In the genomic region with DNA sequence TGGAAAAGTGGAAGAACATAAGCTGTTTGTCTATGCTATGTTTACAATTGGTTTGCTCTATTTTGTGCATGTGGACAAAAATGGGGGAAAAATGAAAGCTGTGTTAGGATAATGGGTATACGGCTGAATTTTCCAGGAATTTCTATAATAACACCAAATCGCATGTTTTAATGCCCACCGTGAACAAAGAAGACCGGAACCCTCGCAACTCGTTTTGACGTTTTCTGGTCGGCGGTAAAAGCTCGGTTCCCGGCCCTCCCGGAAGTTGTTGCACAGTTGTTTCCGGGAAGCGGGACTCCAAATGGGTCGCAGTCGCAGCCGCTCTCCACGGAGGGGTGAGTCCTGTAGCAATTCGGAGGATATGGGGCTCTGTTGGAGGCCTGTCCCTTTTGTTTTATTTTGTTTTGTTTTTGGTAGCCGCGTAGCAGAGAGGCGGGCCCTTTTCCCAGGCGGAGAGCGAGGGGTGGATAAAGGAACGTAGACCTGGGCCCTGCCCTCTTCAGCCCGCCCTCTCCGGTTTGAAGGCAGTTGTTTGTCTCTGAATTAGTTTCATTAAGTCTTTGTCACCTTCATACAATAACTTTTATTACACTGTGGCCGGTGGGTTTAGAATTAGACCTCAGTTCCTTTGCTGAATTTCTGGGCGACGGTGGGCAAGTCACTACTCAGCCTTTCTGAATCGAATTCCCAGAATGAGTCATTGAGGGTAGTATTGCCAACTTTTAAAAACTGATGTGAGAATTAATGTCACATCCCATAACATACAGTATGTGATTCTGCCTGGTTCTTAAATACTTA, we compare ENCODE assay signal across 1 cellular context.
TF ChIP-seq lines count a peak whose summit lies in the region.

A gene with protein sequence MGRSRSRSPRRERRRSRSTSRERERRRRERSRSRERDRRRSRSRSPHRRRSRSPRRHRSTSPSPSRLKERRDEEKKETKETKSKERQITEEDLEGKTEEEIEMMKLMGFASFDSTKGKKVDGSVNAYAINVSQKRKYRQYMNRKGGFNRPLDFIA (plus strand): TSS at position 273 of the 798 bp plus-strand sequence. CDS start 29 bp downstream, at position 302.

TF ChIP-seq in HepG2, 621 proteins besides CTCF, POLR2A, EP300 and RAD21 (continued from another document and continues in another):
- TF ChIP-seq, protein P1, sequence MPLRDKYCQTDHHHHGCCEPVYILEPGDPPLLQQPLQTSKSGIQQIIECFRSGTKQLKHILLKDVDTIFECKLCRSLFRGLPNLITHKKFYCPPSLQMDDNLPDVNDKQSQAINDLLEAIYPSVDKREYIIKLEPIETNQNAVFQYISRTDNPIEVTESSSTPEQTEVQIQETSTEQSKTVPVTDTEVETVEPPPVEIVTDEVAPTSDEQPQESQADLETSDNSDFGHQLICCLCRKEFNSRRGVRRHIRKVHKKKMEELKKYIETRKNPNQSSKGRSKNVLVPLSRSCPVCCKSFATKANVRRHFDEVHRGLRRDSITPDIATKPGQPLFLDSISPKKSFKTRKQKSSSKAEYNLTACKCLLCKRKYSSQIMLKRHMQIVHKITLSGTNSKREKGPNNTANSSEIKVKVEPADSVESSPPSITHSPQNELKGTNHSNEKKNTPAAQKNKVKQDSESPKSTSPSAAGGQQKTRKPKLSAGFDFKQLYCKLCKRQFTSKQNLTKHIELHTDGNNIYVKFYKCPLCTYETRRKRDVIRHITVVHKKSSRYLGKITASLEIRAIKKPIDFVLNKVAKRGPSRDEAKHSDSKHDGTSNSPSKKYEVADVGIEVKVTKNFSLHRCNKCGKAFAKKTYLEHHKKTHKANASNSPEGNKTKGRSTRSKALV (CRISPR knock-in tag; IDR thresholded peaks at IDR 0.05) = peak; percentile 89; the same call in 1 of the 2 replicates
- TF ChIP-seq TP53 (CRISPR knock-in tag; conservative IDR thresholded peaks at IDR 0.05) (peak; percentile 94), HOXD1 (CRISPR knock-in tag; IDR thresholded peaks at IDR 0.05) (peak; percentile 93), SPEN (CRISPR knock-in tag; IDR thresholded peaks at IDR 0.05; ENCODE audit: low read depth) (peak; percentile 84), HNF4G (IDR thresholded peaks at IDR 0.05; ENCODE audit: borderline replicate concordance, low read depth, low read length) (no peak), HNF4G (CRISPR knock-in tag; IDR thresholded peaks at IDR 0.05; ENCODE audit: borderline replicate concordance, low read depth) (peak; percentile 75; the same call in 1 of the 2 replicates), ELF1 (CRISPR knock-in tag; IDR thresholded peaks at IDR 0.05) (peak; percentile 92), AKAP8 (CRISPR knock-in tag; IDR thresholded peaks at IDR 0.05) (no peak), ZNF431 (CRISPR knock-in tag; IDR thresholded peaks at IDR 0.05; ENCODE audit: borderline replicate concordance, low read depth) (no peak), ZNF773 (CRISPR knock-in tag; IDR thresholded peaks at IDR 0.05; ENCODE audit: borderline replicate concordance) (peak; percentile 88), GPN1 (CRISPR knock-in tag; IDR thresholded peaks at IDR 0.05; ENCODE audit: borderline replicate concordance) (peak; percentile 38; the same call in 1 of the 2 replicates), FOXP1 (IDR thresholded peaks at IDR 0.05) (no peak), FOXP1 (CRISPR knock-in tag; IDR thresholded peaks at IDR 0.05) (0 out of 2 replicates have a peak, but pooled peaks have one; percentile 53), TEAD2 (CRISPR knock-in tag; IDR thresholded peaks at IDR 0.05) (0 out of 2 replicates have a peak, but pooled peaks have one; percentile 69), ZNF674 (CRISPR knock-in tag; IDR thresholded peaks at IDR 0.05; ENCODE audit: low read depth) (no peak), ZNF563 (CRISPR knock-in tag; IDR thresholded peaks at IDR 0.05) (peak; percentile 66; the same call in 1 of the 2 replicates), ZNF629 (CRISPR knock-in tag; conservative IDR thresholded peaks at IDR 0.05) (peak; percentile 80), HNRNPUL1 (IDR thresholded peaks at IDR 0.05; ENCODE audit: low read depth, low read length) (no peak), GABPA (IDR thresholded peaks at IDR 0.05; ENCODE audit: low read depth, low read length) (peak; percentile 96), GABPA (CRISPR knock-in tag; IDR thresholded peaks at IDR 0.05; ENCODE audit: low read depth) (peak; percentile 100), CHCHD3 (CRISPR knock-in tag; IDR thresholded peaks at IDR 0.05) (no peak), JUND (CRISPR knock-in tag; IDR thresholded peaks at IDR 0.05) (no peak), ZNF138 (CRISPR knock-in tag; IDR thresholded peaks at IDR 0.05; ENCODE audit: low read depth) (peak; percentile 95), ZNF781 (CRISPR knock-in tag; IDR thresholded peaks at IDR 0.05; ENCODE audit: borderline replicate concordance, not compliant biosample characterization) (peak; percentile 95), ZNF557 (CRISPR knock-in tag; IDR thresholded peaks at IDR 0.05) (peak; percentile 96), PITX1 (CRISPR knock-in tag; IDR thresholded peaks at IDR 0.05) (peak; percentile 78), PAX8 (CRISPR knock-in tag; IDR thresholded peaks at IDR 0.05; ENCODE audit: borderline replicate concordance) (no peak), ZNF44 (CRISPR knock-in tag; IDR thresholded peaks at IDR 0.05) (peak; percentile 90; the same call in 1 of the 2 replicates), ZNF232 (CRISPR knock-in tag; IDR thresholded peaks at IDR 0.05; ENCODE audit: borderline replicate concordance) (peak; percentile 99), KLF6 (CRISPR knock-in tag; IDR thresholded peaks at IDR 0.05) (peak; percentile 99), NFYB (CRISPR knock-in tag; IDR thresholded peaks at IDR 0.05) (peak; percentile 42; the same call in 1 of the 2 replicates), STAG1 (CRISPR knock-in tag; IDR thresholded peaks at IDR 0.05) (no peak; the same call in none of the 2 replicates), HNRNPH1 (optimal IDR thresholded peaks at IDR 0.05; ENCODE audit: low read depth, low read length) (no peak), U2AF1 (optimal IDR thresholded peaks at IDR 0.05; ENCODE audit: low read depth, low read length) (peak; percentile 84), RORA (CRISPR knock-in tag; IDR thresholded peaks at IDR 0.05) (no peak; the same call in 1 of the 2 replicates), ZFP90 (CRISPR knock-in tag; IDR thresholded peaks at IDR 0.05; ENCODE audit: borderline replicate concordance) (peak; percentile 88), MBNL3 (CRISPR knock-in tag; conservative IDR thresholded peaks at IDR 0.05) (0 out of 2 replicates have a peak, but pooled peaks have one; percentile 39), ZNF430 (CRISPR knock-in tag; IDR thresholded peaks at IDR 0.05) (peak; percentile 89), ZNF737 (CRISPR knock-in tag; IDR thresholded peaks at IDR 0.05; ENCODE audit: borderline replicate concordance) (no peak)
- TF ChIP-seq, protein P2, sequence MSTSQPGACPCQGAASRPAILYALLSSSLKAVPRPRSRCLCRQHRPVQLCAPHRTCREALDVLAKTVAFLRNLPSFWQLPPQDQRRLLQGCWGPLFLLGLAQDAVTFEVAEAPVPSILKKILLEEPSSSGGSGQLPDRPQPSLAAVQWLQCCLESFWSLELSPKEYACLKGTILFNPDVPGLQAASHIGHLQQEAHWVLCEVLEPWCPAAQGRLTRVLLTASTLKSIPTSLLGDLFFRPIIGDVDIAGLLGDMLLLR (CRISPR knock-in tag; IDR thresholded peaks at IDR 0.05) = no peak
- TF ChIP-seq, protein P3, sequence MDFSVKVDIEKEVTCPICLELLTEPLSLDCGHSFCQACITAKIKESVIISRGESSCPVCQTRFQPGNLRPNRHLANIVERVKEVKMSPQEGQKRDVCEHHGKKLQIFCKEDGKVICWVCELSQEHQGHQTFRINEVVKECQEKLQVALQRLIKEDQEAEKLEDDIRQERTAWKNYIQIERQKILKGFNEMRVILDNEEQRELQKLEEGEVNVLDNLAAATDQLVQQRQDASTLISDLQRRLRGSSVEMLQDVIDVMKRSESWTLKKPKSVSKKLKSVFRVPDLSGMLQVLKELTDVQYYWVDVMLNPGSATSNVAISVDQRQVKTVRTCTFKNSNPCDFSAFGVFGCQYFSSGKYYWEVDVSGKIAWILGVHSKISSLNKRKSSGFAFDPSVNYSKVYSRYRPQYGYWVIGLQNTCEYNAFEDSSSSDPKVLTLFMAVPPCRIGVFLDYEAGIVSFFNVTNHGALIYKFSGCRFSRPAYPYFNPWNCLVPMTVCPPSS (IDR thresholded peaks at IDR 0.05) = no peak
- TF ChIP-seq, protein P4, sequence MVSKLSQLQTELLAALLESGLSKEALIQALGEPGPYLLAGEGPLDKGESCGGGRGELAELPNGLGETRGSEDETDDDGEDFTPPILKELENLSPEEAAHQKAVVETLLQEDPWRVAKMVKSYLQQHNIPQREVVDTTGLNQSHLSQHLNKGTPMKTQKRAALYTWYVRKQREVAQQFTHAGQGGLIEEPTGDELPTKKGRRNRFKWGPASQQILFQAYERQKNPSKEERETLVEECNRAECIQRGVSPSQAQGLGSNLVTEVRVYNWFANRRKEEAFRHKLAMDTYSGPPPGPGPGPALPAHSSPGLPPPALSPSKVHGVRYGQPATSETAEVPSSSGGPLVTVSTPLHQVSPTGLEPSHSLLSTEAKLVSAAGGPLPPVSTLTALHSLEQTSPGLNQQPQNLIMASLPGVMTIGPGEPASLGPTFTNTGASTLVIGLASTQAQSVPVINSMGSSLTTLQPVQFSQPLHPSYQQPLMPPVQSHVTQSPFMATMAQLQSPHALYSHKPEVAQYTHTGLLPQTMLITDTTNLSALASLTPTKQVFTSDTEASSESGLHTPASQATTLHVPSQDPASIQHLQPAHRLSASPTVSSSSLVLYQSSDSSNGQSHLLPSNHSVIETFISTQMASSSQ (IDR thresholded peaks at IDR 0.05; ENCODE audit: low read depth) = no peak
- TF ChIP-seq, protein P4 (CRISPR knock-in tag; IDR thresholded peaks at IDR 0.05; ENCODE audit: borderline replicate concordance) = no peak
- TF ChIP-seq, protein P5, sequence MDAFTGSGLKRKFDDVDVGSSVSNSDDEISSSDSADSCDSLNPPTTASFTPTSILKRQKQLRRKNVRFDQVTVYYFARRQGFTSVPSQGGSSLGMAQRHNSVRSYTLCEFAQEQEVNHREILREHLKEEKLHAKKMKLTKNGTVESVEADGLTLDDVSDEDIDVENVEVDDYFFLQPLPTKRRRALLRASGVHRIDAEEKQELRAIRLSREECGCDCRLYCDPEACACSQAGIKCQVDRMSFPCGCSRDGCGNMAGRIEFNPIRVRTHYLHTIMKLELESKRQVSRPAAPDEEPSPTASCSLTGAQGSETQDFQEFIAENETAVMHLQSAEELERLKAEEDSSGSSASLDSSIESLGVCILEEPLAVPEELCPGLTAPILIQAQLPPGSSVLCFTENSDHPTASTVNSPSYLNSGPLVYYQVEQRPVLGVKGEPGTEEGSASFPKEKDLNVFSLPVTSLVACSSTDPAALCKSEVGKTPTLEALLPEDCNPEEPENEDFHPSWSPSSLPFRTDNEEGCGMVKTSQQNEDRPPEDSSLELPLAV (CRISPR knock-in tag; conservative IDR thresholded peaks at IDR 0.05; ENCODE audit: low read depth) = no peak
- TF ChIP-seq, protein P6, sequence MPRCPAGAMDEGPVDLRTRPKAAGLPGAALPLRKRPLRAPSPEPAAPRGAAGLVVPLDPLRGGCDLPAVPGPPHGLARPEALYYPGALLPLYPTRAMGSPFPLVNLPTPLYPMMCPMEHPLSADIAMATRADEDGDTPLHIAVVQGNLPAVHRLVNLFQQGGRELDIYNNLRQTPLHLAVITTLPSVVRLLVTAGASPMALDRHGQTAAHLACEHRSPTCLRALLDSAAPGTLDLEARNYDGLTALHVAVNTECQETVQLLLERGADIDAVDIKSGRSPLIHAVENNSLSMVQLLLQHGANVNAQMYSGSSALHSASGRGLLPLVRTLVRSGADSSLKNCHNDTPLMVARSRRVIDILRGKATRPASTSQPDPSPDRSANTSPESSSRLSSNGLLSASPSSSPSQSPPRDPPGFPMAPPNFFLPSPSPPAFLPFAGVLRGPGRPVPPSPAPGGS (CRISPR knock-in tag; IDR thresholded peaks at IDR 0.05) = peak; percentile 48
- TF ChIP-seq, protein P7, sequence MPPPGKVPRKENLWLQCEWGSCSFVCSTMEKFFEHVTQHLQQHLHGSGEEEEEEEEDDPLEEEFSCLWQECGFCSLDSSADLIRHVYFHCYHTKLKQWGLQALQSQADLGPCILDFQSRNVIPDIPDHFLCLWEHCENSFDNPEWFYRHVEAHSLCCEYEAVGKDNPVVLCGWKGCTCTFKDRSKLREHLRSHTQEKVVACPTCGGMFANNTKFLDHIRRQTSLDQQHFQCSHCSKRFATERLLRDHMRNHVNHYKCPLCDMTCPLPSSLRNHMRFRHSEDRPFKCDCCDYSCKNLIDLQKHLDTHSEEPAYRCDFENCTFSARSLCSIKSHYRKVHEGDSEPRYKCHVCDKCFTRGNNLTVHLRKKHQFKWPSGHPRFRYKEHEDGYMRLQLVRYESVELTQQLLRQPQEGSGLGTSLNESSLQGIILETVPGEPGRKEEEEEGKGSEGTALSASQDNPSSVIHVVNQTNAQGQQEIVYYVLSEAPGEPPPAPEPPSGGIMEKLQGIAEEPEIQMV (CRISPR knock-in tag; IDR thresholded peaks at IDR 0.05; ENCODE audit: low read depth) = peak; percentile 29; the same call in 1 of the 2 replicates
- TF ChIP-seq, protein P8, sequence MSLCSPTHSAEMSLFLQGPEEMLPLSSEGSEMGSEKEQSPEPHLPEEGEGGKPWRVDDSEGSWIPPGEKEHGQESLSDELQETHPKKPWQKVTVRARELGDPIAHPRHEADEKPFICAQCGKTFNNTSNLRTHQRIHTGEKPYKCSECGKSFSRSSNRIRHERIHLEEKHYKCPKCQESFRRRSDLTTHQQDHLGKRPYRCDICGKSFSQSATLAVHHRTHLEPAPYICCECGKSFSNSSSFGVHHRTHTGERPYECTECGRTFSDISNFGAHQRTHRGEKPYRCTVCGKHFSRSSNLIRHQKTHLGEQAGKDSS (CRISPR knock-in tag; IDR thresholded peaks at IDR 0.05; ENCODE audit: borderline replicate concordance, low read depth) = peak; percentile 83; the same call in 1 of the 2 replicates
- TF ChIP-seq, protein P9, sequence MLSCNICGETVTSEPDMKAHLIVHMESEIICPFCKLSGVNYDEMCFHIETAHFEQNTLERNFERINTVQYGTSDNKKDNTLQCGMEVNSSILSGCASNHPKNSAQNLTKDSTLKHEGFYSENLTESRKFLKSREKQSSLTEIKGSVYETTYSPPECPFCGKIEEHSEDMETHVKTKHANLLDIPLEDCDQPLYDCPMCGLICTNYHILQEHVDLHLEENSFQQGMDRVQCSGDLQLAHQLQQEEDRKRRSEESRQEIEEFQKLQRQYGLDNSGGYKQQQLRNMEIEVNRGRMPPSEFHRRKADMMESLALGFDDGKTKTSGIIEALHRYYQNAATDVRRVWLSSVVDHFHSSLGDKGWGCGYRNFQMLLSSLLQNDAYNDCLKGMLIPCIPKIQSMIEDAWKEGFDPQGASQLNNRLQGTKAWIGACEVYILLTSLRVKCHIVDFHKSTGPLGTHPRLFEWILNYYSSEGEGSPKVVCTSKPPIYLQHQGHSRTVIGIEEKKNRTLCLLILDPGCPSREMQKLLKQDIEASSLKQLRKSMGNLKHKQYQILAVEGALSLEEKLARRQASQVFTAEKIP (CRISPR knock-in tag; IDR thresholded peaks at IDR 0.05; ENCODE audit: borderline replicate concordance) = no peak
